Comparison of ENCODE assay signal across 8 cellular contexts in the genomic region with DNA sequence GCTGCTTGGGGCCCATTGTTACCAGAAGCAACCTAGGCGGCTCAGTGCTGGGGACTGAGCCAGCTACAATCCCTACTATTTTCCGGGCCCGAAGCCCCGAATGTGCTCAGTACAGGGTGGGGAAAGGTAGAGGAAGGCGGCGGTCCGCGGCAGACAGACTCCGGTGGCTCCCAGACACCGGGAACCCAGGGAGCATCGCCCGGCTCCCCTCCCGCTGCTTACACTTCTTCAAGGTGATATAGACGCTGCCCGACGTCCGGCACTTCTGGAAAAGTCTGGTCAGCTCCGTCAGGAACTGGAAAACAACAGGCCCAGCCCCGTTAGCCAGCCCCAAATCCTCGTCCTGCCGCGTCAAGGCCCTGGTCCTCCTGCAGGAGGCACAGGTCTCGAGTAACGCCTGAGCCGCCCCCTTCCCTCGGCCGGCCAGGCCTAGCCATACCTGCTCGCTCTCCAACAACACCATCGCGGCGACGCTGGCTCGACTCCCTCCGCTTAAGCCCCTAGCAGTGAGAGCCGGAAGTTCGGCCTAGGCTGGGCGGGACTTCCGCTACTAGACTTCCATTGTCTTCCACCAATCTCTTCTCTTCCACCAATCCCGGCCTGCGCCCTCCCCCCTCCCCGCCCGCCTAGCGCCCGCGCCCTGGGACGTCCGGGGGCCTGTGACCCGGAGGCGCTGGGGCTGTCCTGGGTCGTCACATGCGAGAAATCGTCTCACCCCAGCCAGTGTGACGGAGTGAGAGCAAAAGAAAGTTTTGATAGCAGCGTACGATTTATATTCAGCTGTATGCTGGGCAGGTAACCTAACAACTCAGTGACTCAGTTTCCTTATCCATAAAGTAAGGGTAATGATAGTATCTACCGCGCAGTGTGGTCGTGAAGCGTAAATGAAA. TPM values are rescaled to one million over a fixed set of nuclear protein-coding genes. Genes with fewer than 3 reads are reported as not detected.
DNase-seq lines count a peak whose midpoint lies in the region; ATAC-seq lines count a peak whose summit lies in the region.

A gene with protein sequence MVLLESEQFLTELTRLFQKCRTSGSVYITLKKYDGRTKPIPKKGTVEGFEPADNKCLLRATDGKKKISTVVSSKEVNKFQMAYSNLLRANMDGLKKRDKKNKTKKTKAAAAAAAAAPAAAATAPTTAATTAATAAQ (minus strand): TSS at position 528 of the 890 bp plus-strand sequence. CDS start 65 bp downstream, at position 463.

- H3K4me1 ChIP-seq in effector memory CD4-positive, alpha-beta T cell (ENCODE audit: control insufficient read depth, insufficient read depth, low read length, poor library complexity, severe bottlenecking) = peaks cover 21% of the 10 kb centered on the region

- POLR2A ChIA-PET in activated CD8-positive, alpha-beta memory T cell treated with anti-CD3 and anti-CD28 coated beads for 36 hours (lab: Charles Lee) = interaction anchor here (0.6 to 1.3 kb wide), 7 partner anchors 10 to 236 kb away, joined by 3 to 9 read pairs (median 4); no protein-coding TSS in a partner anchor

- peak; percentile 69 for DNase-seq in COLO829 (ENCODE audit: low spot score)
- DNase-seq in HT1080 (ENCODE audit: low read depth) = peak; percentile 93
- peak; percentile 83 to 86 for DNase-seq in NOMO-1 (lab: John Stamatoyannopoulos, UW; ENCODE audit: unreplicated experiment in 2 of 2)
- DNase-seq in effector memory CD4-positive, alpha-beta T cell = peak; percentile 82 to 92 (median 90)
- peak; percentile 95 to 96 for DNase-seq in lung microvascular endothelial cell (ENCODE audit: low read depth in 2 of 2)
- DNase-seq in stimulated activated CD4-positive, alpha-beta T cell treated with anti-CD3 and anti-CD28 coated beads, TNF-alpha, amount 100 ng/mL, for 4 hours (ENCODE audit: low read depth in 3 of 3) = peak; percentile 80 to 85 (median 85)

- peak within 1 kb of the TSS; percentile 84 for H3K27ac ChIP-seq in effector memory CD4-positive, alpha-beta T cell (ENCODE audit: insufficient read depth, low read length, poor library complexity, severe bottlenecking)

- CTCF ChIA-PET in activated CD8-positive, alpha-beta memory T cell treated with anti-CD3 and anti-CD28 coated beads for 36 hours (lab: Charles Lee) = interaction anchor here (0.7 to 2.9 kb wide), 12 partner anchors 10 to 330 kb away, joined by 3 to 11 read pairs (median 4); a partner anchor contains a TSS

- H3K9me3 ChIP-seq in effector memory CD4-positive, alpha-beta T cell (ENCODE audit: control insufficient read depth, low read length) = no peaks in the 10 kb centered on the region

- peaks cover 31% of the 10 kb centered on the region for H3K36me3 ChIP-seq in effector memory CD4-positive, alpha-beta T cell (ENCODE audit: control insufficient read depth, insufficient read depth, low read length)

- no peaks in the 10 kb centered on the region for H3K27me3 ChIP-seq in effector memory CD4-positive, alpha-beta T cell (replicated peaks; ENCODE audit: control insufficient read depth, insufficient read depth, low read length, poor library complexity, severe bottlenecking)

- peak within 1 kb of the TSS; percentile 67 for H3K4me3 ChIP-seq in effector memory CD4-positive, alpha-beta T cell (ENCODE audit: insufficient read depth, low read depth, low read length, poor library complexity, severe bottlenecking)

- peak; percentile 91 for ATAC-seq in GM21367 (IDR thresholded peaks at IDR 0.05; ENCODE audit: unreplicated experiment)

RNA-seq across cellular contexts. Expression of the gene that starts here (rescaled TPM):
- 314 and 330 TPM in 2 replicates for total RNA-seq in HT1080 (2014; rRNA removed; shearing (Covaris generic))
- 352 and 376 TPM in 2 replicates for polyA plus RNA-seq in HT1080 (2015; cell fraction: cytosol; rRNA removed)
- polyA plus RNA-seq in HT1080 (2015; cell fraction: nucleus; rRNA removed) = 166 and 170 TPM in 2 replicates
- total RNA-seq in activated CD8-positive, alpha-beta memory T cell treated with anti-CD3 and anti-CD28 coated beads for 36 hours = 100 to 1,000 TPM; 195 to 206 TPM
- total RNA-seq in lung microvascular endothelial cell = 158 and 164 TPM in 2 replicates

Comparison
In these comparisons a context has a peak if more than half of its experiments do, and no peak if none do; other contexts are left out.
1. Peak in every context shown above with its lines: DNase-seq, ATAC-seq, H3K4me3 ChIP-seq and H3K27ac ChIP-seq.